In the genomic region with DNA sequence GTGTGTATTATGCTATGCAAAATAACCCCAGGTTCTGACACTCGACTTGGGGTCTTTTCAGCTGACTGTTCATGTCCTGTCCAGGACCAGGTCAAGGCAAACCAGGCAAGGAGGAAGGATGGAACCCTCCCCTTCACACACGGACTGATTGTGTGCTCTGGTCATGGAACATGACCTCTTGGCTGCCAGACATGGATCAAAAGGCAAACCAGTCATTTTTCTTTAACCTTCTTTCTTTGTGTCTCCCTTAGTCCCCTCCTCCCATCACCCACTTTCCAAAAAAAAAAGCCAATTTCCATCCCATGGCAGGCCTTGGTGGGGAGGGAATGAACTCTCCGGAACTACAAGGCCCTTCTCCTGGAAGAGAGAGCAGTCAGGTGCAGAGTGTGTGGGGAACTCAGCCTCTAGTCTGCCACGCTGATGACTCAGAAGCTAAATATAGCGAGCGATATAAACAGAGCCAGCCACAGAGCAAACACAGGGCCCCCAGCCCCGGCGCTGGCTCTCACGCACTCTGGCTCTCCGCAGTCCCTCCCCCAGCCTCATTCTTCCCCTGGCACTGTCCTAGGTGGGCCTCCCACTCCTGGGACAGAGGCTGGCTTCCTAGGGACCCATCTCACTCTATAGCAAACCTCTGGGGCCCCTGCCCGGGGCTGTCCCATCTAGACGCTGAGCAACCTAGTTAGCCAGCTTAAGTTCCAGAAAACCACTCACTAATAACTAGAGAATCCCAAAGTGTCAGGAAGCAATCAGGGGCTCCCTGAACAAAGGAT, we compare ENCODE assay signal across 1 cellular context.
TF ChIP-seq lines count a peak whose summit lies in the region.

No MANE protein-coding gene starts in this region.

TF ChIP-seq in HepG2, 621 proteins besides CTCF, POLR2A, EP300 and RAD21 (continued from another document and continues in another):
- TF ChIP-seq, protein P1, sequence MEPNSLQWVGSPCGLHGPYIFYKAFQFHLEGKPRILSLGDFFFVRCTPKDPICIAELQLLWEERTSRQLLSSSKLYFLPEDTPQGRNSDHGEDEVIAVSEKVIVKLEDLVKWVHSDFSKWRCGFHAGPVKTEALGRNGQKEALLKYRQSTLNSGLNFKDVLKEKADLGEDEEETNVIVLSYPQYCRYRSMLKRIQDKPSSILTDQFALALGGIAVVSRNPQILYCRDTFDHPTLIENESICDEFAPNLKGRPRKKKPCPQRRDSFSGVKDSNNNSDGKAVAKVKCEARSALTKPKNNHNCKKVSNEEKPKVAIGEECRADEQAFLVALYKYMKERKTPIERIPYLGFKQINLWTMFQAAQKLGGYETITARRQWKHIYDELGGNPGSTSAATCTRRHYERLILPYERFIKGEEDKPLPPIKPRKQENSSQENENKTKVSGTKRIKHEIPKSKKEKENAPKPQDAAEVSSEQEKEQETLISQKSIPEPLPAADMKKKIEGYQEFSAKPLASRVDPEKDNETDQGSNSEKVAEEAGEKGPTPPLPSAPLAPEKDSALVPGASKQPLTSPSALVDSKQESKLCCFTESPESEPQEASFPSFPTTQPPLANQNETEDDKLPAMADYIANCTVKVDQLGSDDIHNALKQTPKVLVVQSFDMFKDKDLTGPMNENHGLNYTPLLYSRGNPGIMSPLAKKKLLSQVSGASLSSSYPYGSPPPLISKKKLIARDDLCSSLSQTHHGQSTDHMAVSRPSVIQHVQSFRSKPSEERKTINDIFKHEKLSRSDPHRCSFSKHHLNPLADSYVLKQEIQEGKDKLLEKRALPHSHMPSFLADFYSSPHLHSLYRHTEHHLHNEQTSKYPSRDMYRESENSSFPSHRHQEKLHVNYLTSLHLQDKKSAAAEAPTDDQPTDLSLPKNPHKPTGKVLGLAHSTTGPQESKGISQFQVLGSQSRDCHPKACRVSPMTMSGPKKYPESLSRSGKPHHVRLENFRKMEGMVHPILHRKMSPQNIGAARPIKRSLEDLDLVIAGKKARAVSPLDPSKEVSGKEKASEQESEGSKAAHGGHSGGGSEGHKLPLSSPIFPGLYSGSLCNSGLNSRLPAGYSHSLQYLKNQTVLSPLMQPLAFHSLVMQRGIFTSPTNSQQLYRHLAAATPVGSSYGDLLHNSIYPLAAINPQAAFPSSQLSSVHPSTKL (CRISPR knock-in tag; IDR thresholded peaks at IDR 0.05), result peak; percentile 98
- peak; percentile 93; the same call in 1 of the 2 replicates for TF ChIP-seq NCOR1 (IDR thresholded peaks at IDR 0.05; ENCODE audit: borderline replicate concordance, low read length)
- 0 out of 2 replicates have a peak, but pooled peaks have one; percentile 51 for TF ChIP-seq ZNF543 (CRISPR knock-in tag; IDR thresholded peaks at IDR 0.05)
- TF ChIP-seq ZNF605 (CRISPR knock-in tag; IDR thresholded peaks at IDR 0.05), result 0 out of 2 replicates have a peak, but pooled peaks have one; percentile 52
- TF ChIP-seq ZC3H13 (CRISPR knock-in tag; IDR thresholded peaks at IDR 0.05), result 0 out of 2 replicates have a peak, but pooled peaks have one; percentile 53
- TF ChIP-seq ETV5 (CRISPR knock-in tag; IDR thresholded peaks at IDR 0.05; ENCODE audit: borderline replicate concordance), result peak; percentile 94
- TF ChIP-seq MYNN (CRISPR knock-in tag; IDR thresholded peaks at IDR 0.05; ENCODE audit: low read depth), result no peak
- TF ChIP-seq ZKSCAN5 (CRISPR knock-in tag; IDR thresholded peaks at IDR 0.05), result no peak
- peak; percentile 44; the same call in 1 of the 2 replicates for TF ChIP-seq ZFY (CRISPR knock-in tag; IDR thresholded peaks at IDR 0.05)
- TF ChIP-seq ZNF619 (CRISPR knock-in tag; IDR thresholded peaks at IDR 0.05), result no peak
- TF ChIP-seq, protein P2, sequence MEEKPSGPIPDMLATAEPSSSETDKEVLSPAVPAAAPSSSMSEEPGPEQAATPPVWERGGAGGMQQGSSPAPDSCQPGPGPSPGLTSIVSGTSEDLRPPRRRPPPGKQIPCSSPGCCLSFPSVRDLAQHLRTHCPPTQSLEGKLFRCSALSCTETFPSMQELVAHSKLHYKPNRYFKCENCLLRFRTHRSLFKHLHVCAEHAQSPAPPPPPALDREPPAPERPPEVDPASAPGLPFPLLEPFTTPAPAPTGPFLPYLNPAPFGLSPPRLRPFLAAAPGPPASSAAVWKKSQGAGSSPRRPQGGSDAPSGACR (CRISPR knock-in tag; IDR thresholded peaks at IDR 0.05), result 0 out of 2 replicates have a peak, but pooled peaks have one; percentile 58
- TF ChIP-seq NR2F2 (IDR thresholded peaks at IDR 0.05; ENCODE audit: borderline replicate concordance, low read depth), result 0 out of 2 replicates have a peak, but pooled peaks have one; percentile 49
- no peak for TF ChIP-seq ZNF382 (CRISPR knock-in tag; IDR thresholded peaks at IDR 0.05; ENCODE audit: borderline replicate concordance)
- TF ChIP-seq MXI1 (IDR thresholded peaks at IDR 0.05; ENCODE audit: borderline replicate concordance, low read depth, low read length), result peak; percentile 64; the same call in 1 of the 3 replicates
- TF ChIP-seq ZNF431 (CRISPR knock-in tag; IDR thresholded peaks at IDR 0.05; ENCODE audit: borderline replicate concordance, low read depth), result 0 out of 2 replicates have a peak, but pooled peaks have one; percentile 50
- TF ChIP-seq TGIF2 (CRISPR knock-in tag; IDR thresholded peaks at IDR 0.05), result peak; percentile 39; the same call in 1 of the 2 replicates
- peak; percentile 63; the same call in 1 of the 2 replicates for TF ChIP-seq MIER2 (CRISPR knock-in tag; IDR thresholded peaks at IDR 0.05)
- TF ChIP-seq, protein P3, sequence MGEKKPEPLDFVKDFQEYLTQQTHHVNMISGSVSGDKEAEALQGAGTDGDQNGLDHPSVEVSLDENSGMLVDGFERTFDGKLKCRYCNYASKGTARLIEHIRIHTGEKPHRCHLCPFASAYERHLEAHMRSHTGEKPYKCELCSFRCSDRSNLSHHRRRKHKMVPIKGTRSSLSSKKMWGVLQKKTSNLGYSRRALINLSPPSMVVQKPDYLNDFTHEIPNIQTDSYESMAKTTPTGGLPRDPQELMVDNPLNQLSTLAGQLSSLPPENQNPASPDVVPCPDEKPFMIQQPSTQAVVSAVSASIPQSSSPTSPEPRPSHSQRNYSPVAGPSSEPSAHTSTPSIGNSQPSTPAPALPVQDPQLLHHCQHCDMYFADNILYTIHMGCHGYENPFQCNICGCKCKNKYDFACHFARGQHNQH (CRISPR knock-in tag; IDR thresholded peaks at IDR 0.05), result peak; percentile 93
- TF ChIP-seq, protein P4, sequence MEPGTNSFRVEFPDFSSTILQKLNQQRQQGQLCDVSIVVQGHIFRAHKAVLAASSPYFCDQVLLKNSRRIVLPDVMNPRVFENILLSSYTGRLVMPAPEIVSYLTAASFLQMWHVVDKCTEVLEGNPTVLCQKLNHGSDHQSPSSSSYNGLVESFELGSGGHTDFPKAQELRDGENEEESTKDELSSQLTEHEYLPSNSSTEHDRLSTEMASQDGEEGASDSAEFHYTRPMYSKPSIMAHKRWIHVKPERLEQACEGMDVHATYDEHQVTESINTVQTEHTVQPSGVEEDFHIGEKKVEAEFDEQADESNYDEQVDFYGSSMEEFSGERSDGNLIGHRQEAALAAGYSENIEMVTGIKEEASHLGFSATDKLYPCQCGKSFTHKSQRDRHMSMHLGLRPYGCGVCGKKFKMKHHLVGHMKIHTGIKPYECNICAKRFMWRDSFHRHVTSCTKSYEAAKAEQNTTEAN (CRISPR knock-in tag; conservative IDR thresholded peaks at IDR 0.05), result peak; percentile 59
- TF ChIP-seq, protein P5, sequence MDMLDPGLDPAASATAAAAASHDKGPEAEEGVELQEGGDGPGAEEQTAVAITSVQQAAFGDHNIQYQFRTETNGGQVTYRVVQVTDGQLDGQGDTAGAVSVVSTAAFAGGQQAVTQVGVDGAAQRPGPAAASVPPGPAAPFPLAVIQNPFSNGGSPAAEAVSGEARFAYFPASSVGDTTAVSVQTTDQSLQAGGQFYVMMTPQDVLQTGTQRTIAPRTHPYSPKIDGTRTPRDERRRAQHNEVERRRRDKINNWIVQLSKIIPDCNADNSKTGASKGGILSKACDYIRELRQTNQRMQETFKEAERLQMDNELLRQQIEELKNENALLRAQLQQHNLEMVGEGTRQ (IDR thresholded peaks at IDR 0.05; ENCODE audit: low read depth, low read length), result no peak
- TF ChIP-seq, protein P5 (CRISPR knock-in tag; IDR thresholded peaks at IDR 0.05; ENCODE audit: borderline replicate concordance), result no peak
- peak; percentile 34; the same call in 1 of the 2 replicates for TF ChIP-seq ZNF563 (CRISPR knock-in tag; IDR thresholded peaks at IDR 0.05)
- TF ChIP-seq ZNF883 (CRISPR knock-in tag; IDR thresholded peaks at IDR 0.05; ENCODE audit: not compliant biosample characterization), result no peak
- TF ChIP-seq ZNF510 (CRISPR knock-in tag; IDR thresholded peaks at IDR 0.05; ENCODE audit: low read depth), result 0 out of 2 replicates have a peak, but pooled peaks have one; percentile 33
- TF ChIP-seq, protein P6, sequence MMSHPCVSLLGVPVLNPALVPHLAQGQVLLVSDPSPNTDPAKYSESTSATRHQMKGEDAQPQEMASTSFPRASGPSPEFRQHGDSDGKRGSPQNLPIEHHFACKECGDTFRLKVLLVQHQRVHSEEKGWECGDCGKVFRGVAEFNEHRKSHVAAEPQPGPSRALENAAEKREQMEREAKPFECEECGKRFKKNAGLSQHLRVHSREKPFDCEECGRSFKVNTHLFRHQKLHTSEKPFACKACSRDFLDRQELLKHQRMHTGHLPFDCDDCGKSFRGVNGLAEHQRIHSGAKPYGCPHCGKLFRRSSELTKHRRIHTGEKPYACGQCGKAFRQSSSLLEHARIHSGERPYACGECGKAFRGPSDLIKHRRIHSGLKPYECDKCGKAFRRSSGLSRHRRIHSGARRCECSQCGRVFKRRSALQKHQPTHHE (CRISPR knock-in tag; IDR thresholded peaks at IDR 0.05; ENCODE audit: borderline replicate concordance), result 0 out of 2 replicates have a peak, but pooled peaks have one; percentile 41
- peak; percentile 71 for TF ChIP-seq ZKSCAN1 (IDR thresholded peaks at IDR 0.05; ENCODE audit: low read length)
- peak; percentile 97 for TF ChIP-seq JUN (CRISPR knock-in tag; IDR thresholded peaks at IDR 0.05)
- TF ChIP-seq, protein P7, sequence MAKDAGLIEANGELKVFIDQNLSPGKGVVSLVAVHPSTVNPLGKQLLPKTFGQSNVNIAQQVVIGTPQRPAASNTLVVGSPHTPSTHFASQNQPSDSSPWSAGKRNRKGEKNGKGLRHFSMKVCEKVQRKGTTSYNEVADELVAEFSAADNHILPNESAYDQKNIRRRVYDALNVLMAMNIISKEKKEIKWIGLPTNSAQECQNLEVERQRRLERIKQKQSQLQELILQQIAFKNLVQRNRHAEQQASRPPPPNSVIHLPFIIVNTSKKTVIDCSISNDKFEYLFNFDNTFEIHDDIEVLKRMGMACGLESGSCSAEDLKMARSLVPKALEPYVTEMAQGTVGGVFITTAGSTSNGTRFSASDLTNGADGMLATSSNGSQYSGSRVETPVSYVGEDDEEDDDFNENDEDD (CRISPR knock-in tag; IDR thresholded peaks at IDR 0.05; ENCODE audit: borderline replicate concordance), result 0 out of 2 replicates have a peak, but pooled peaks have one; percentile 13
- TF ChIP-seq ZNF749 (CRISPR knock-in tag; IDR thresholded peaks at IDR 0.05; ENCODE audit: borderline replicate concordance), result peak; percentile 50; the same call in 1 of the 2 replicates
- peak; percentile 80 for TF ChIP-seq BHLHE40 (IDR thresholded peaks at IDR 0.05; ENCODE audit: low read length)
- TF ChIP-seq MIXL1 (CRISPR knock-in tag; IDR thresholded peaks at IDR 0.05), result 0 out of 2 replicates have a peak, but pooled peaks have one; percentile 68
- TF ChIP-seq SSRP1 (CRISPR knock-in tag; IDR thresholded peaks at IDR 0.05), result peak; percentile 91
- no peak for TF ChIP-seq TAF15 (IDR thresholded peaks at IDR 0.05; ENCODE audit: low read depth, low read length, poor library complexity, severe bottlenecking)
- TF ChIP-seq, protein P8, sequence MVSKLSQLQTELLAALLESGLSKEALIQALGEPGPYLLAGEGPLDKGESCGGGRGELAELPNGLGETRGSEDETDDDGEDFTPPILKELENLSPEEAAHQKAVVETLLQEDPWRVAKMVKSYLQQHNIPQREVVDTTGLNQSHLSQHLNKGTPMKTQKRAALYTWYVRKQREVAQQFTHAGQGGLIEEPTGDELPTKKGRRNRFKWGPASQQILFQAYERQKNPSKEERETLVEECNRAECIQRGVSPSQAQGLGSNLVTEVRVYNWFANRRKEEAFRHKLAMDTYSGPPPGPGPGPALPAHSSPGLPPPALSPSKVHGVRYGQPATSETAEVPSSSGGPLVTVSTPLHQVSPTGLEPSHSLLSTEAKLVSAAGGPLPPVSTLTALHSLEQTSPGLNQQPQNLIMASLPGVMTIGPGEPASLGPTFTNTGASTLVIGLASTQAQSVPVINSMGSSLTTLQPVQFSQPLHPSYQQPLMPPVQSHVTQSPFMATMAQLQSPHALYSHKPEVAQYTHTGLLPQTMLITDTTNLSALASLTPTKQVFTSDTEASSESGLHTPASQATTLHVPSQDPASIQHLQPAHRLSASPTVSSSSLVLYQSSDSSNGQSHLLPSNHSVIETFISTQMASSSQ (IDR thresholded peaks at IDR 0.05; ENCODE audit: low read depth), result 0 out of 2 replicates have a peak, but pooled peaks have one; percentile 53
- TF ChIP-seq, protein P8 (CRISPR knock-in tag; IDR thresholded peaks at IDR 0.05; ENCODE audit: borderline replicate concordance), result peak; percentile 88; the same call in 1 of the 2 replicates
- peak; percentile 69 for TF ChIP-seq HNF4A (CRISPR knock-in tag; IDR thresholded peaks at IDR 0.05)
- TF ChIP-seq ARNT (IDR thresholded peaks at IDR 0.05), result peak; percentile 99
- peak; percentile 56 for TF ChIP-seq ZMYM4 (CRISPR knock-in tag; IDR thresholded peaks at IDR 0.05)
- TF ChIP-seq, protein P9, sequence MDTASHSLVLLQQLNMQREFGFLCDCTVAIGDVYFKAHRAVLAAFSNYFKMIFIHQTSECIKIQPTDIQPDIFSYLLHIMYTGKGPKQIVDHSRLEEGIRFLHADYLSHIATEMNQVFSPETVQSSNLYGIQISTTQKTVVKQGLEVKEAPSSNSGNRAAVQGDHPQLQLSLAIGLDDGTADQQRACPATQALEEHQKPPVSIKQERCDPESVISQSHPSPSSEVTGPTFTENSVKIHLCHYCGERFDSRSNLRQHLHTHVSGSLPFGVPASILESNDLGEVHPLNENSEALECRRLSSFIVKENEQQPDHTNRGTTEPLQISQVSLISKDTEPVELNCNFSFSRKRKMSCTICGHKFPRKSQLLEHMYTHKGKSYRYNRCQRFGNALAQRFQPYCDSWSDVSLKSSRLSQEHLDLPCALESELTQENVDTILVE (CRISPR knock-in tag; IDR thresholded peaks at IDR 0.05), result peak; percentile 84
- TF ChIP-seq ZFP82 (CRISPR knock-in tag; IDR thresholded peaks at IDR 0.05; ENCODE audit: borderline replicate concordance), result no peak
